ENCODE assay signal across 14 cellular contexts in genomic region chr13:98775844-98776598, GRCh38. TPM values are rescaled to one million over a fixed set of nuclear protein-coding genes. Genes with fewer than 3 reads are reported as not detected.
DNase-seq lines count a peak whose midpoint lies in the region; ATAC-seq, FAIRE-seq and TF ChIP-seq lines count a peak whose summit lies in the region.
"Had no signal": no experiment of that assay in that cellular context is flagged by ENCODE, and none has a peak within 500 bp of the region (broad histone marks: within the 10 kb centered on the region; RNA-seq: fewer than 3 reads in every experiment).

No MANE protein-coding gene starts in this region.

- DNase-seq in AG08396 (ENCODE audit: low spot score) (peak; percentile 84), HuH-7 (ENCODE audit: low spot score) (peak; percentile 42), astrocyte (ENCODE audit: low read depth) (peak; percentile 73), kidney epithelial cell (ENCODE audit: low read depth) (peak; percentile 58), foreskin melanocyte (no peak), medulla oblongata (ENCODE audit: extremely low spot score) (no peak)
- DNase-seq: effector CD4-positive, alpha-beta T cell; NCI-H1092 treated with DMSO at 0.1 percent for 48 hours; NCI-H82 had no signal

- H3K4me1 ChIP-seq in astrocyte (ENCODE audit: insufficient read depth, low read length): peaks cover 16% of the 10 kb centered on the region

- FAIRE-seq in astrocyte (lab: Jason Lieb, UNC): no peak

- no peak overlapping the region for H3K4me3 Mint-ChIP-seq in astrocyte (ENCODE audit: unreplicated experiment)
- H3K4me3 Mint-ChIP-seq: activated naive CD8-positive, alpha-beta T cell; T-helper 1 cell treated with Interleukin-12 subunit alpha and Interleukin-12 subunit beta and Interleukin-4 antibody, amounts not matched to agents 30 μg/mL and 1 μg/mL, for 36 hours had no signal

- H3K27me3 ChIP-seq in astrocyte (ENCODE audit: insufficient read depth, low read length) (no peaks in the 10 kb centered on the region), kidney epithelial cell (ENCODE audit: control insufficient read depth, insufficient read depth, low read length) (no peaks in the 10 kb centered on the region)

- no peaks in the 10 kb centered on the region for H4K20me1 ChIP-seq in astrocyte (ENCODE audit: insufficient read depth, low read length)

- H2AFZ ChIP-seq in astrocyte (ENCODE audit: low read depth, low read length): peak overlapping the region; percentile 61

- peaks cover 6% of the 10 kb centered on the region for H3K4me1 Mint-ChIP-seq in astrocyte (ENCODE audit: low read depth, unreplicated experiment)

- TF ChIP-seq CTCF in astrocyte (IDR thresholded peaks at IDR 0.05; ENCODE audit: insufficient read depth, low read depth, low read length) (no peak), kidney epithelial cell (IDR thresholded peaks at IDR 0.05; ENCODE audit: insufficient read depth, low read length, poor library complexity, severe bottlenecking) (no peak)

- H3K4me2 ChIP-seq in astrocyte (ENCODE audit: low read length): peak overlapping the region; percentile 43

- H3K9me3 Mint-ChIP-seq in astrocyte (ENCODE audit: unreplicated experiment): peaks cover 3% of the 10 kb centered on the region

- no peaks in the 10 kb centered on the region for H3K79me2 ChIP-seq in astrocyte (ENCODE audit: insufficient read depth, low read length)

- H3K9ac ChIP-seq in astrocyte (ENCODE audit: low read length): no peak overlapping the region

- ATAC-seq in HG02885 (IDR thresholded peaks at IDR 0.05; ENCODE audit: poor library complexity, unreplicated experiment) (no peak), HG02884 (IDR thresholded peaks at IDR 0.05; ENCODE audit: unreplicated experiment) (no peak)
- ATAC-seq: sciatic nerve had no signal

- H3K36me3 ChIP-seq in astrocyte (ENCODE audit: insufficient read depth, low read length): no peaks in the 10 kb centered on the region
- H3K36me3 ChIP-seq in kidney epithelial cell (ENCODE audit: control insufficient read depth, insufficient read depth, low read length): no peaks in the 10 kb centered on the region

- H3K9me3 ChIP-seq in astrocyte (ENCODE audit: insufficient read depth, low read depth, low read length): no peaks in the 10 kb centered on the region

- H3K27ac ChIP-seq in astrocyte (ENCODE audit: low read depth, low read length): peak overlapping the region; percentile 15

- H3K27me3 Mint-ChIP-seq in astrocyte (ENCODE audit: low read depth, unreplicated experiment): peaks cover 6% of the 10 kb centered on the region

- H3K27ac Mint-ChIP-seq in astrocyte (ENCODE audit: unreplicated experiment): peak overlapping the region; percentile 74
- H3K27ac Mint-ChIP-seq: activated naive CD8-positive, alpha-beta T cell; T-helper 1 cell treated with Interleukin-12 subunit alpha and Interleukin-12 subunit beta and Interleukin-4 antibody, amounts not matched to agents 30 μg/mL and 1 μg/mL, for 36 hours had no signal

- no peaks in the 10 kb centered on the region for H3K36me3 Mint-ChIP-seq in astrocyte (ENCODE audit: low read depth, unreplicated experiment)
- H3K36me3 Mint-ChIP-seq: activated naive CD8-positive, alpha-beta T cell had no signal

- H3K4me3 ChIP-seq in astrocyte (ENCODE audit: insufficient read depth, low read depth, low read length) (no peak overlapping the region), kidney epithelial cell (ENCODE audit: low read depth, low read length) (no peak overlapping the region)

RNA-seq across cellular contexts. Expression of gene SLC15A1, which starts 23.5 kb away (rescaled TPM):
- total RNA-seq in astrocyte (not detected in 2 replicates), kidney epithelial cell (0.68 and 1.1 TPM in 2 replicates)

Comparison
In these comparisons a context has a peak if more than half of its experiments do, and no peak if none do; other contexts are left out.
1. DNase-seq: peak in AG08396 (single experiment), HuH-7 (single experiment), astrocyte (single experiment) and kidney epithelial cell (single experiment); none in foreskin melanocyte (single experiment) and medulla oblongata (single experiment).